11 cellular contexts compared by ENCODE assay signal in the genomic region with DNA sequence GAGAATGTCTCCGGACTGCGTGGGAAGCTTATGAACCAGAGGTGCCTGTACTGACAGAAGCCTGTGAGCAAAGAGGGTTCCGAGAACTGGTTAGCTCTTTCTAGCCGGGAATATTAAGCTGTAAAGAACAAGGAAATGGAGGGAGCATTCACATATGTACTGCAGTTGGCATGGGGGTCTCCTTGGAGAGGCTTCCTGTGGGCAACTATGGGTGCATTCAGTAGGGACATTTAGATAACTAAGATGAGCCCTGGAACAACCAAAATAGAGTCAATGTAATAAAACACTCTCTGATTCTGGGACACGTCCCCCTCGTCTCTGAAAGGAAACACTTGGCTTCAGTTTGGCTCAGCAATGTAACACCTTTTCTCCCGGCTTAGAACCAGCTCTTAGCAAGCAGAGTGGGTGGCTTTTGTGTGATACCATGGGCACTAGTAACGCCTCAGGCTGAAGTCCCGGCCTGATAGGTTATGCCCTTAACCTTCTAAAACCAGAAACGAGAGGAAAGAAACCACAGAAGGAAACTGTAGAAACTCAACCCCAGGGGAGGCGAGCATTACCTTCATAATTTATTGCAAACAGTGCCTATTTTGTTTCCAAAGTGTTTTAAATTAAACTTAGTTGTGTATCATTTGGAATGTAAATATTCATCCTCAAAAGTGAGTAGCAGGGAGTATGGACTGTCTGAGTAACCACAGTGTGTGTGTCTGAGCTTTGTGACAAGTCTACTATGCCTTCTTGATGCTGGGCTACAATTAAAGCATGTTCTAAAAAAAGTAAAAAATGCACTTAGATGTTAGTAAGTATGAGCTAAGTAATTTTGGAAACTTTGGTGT. TPM values are rescaled to one million over a fixed set of nuclear protein-coding genes. Genes with fewer than 3 reads are reported as not detected.
DNase-seq lines count a peak whose midpoint lies in the region; ATAC-seq, FAIRE-seq and TF ChIP-seq lines count a peak whose summit lies in the region.
"Had no signal": no experiment of that assay in that cellular context is flagged by ENCODE, and none has a peak within 500 bp of the region (broad histone marks: within the 10 kb centered on the region; RNA-seq: fewer than 3 reads in every experiment).

No MANE protein-coding gene starts in this region.

- 79 to 82% methylated on average over 11 of the region's 11 CpGs for WGBS in esophagus, 2 donors

- H3K4me1 ChIP-seq in esophagus (ENCODE audit: control insufficient read depth in 2 of 2, insufficient read depth in 2 of 2, low read length in 1 of 2), result no peaks in the 10 kb centered on the region

- peak overlapping the region; percentile 86 for H3K4me3 Mint-ChIP-seq in T-helper 17 cell

- no peaks in the 10 kb centered on the region for H3K27me3 ChIP-seq in esophagus (ENCODE audit: control insufficient read depth in 1 of 2, insufficient read depth in 2 of 2, low read length in 2 of 2)

- H3K9me3 ChIP-seq in T-helper 17 cell (ENCODE audit: control insufficient read depth, low read length, poor library complexity, severe bottlenecking), result no peaks in the 10 kb centered on the region
- no peaks in the 10 kb centered on the region for H3K9me3 ChIP-seq in esophagus (ENCODE audit: control insufficient read depth in 2 of 2, insufficient read depth in 1 of 2, low read depth in 1 of 2, low read length in 1 of 2)

- H3K27ac Mint-ChIP-seq in T-helper 17 cell, result peak overlapping the region; percentile 100

- no peak for TF ChIP-seq POLR2A in H54 (IDR thresholded peaks at IDR 0.05; ENCODE audit: low read depth, low read length)

- H3K36me3 ChIP-seq in esophagus (ENCODE audit: control insufficient read depth in 2 of 2, insufficient read depth in 2 of 2, low read length in 1 of 2), result no peaks in the 10 kb centered on the region

- FAIRE-seq in H54 (lab: Jason Lieb, UNC), result no peak
- FAIRE-seq: G401.6, H1 had no signal

- H3K4me3 ChIP-seq in esophagus (ENCODE audit: low read depth in 1 of 2, low read length in 2 of 2), result no peak overlapping the region

- DNase-seq in T-helper 17 cell, result peak in 1 of 3 donors; percentile 17
- DNase-seq in stimulated activated CD4-positive, alpha-beta T cell treated with anti-CD3 and anti-CD28 coated beads, TNF-alpha, amount 100 ng/mL, for 24 hours (ENCODE audit: low read depth in 3 of 3), result peak in 2 of 3 experiments; percentile 17 to 46
- DNase-seq in H54 (ENCODE audit: insufficient read length, low spot score), result no peak
- no peak for DNase-seq in HK-2 (ENCODE audit: unreplicated experiment)
- no peak for DNase-seq in inferior parietal cortex (ENCODE audit: extremely low spot score)
- no peak for DNase-seq in DMS53 treated with DMSO at 0.1 percent for 48 hours (lab: John Stamatoyannopoulos, UW; ENCODE audit: unreplicated experiment)
- DNase-seq: SIG-M5 had no signal

- ATAC-seq in GM19452 (IDR thresholded peaks at IDR 0.05; ENCODE audit: unreplicated experiment), result peak; percentile 54
- peak; percentile 36 for ATAC-seq in T-helper 17 cell

- H3K36me3 Mint-ChIP-seq in T-helper 17 cell (ENCODE audit: low read depth), result no peaks in the 10 kb centered on the region

- H3K27me3 Mint-ChIP-seq in T-helper 17 cell, result no peaks in the 10 kb centered on the region

- H3K27ac ChIP-seq in esophagus (ENCODE audit: low read depth in 2 of 2, low read length in 1 of 2), result peak overlapping the region; percentile 12 to 26

- H3K4me1 Mint-ChIP-seq in T-helper 17 cell, result peaks cover 44% of the 10 kb centered on the region

RNA-seq across cellular contexts. Expression of a gene that starts 48.9 kb away (rescaled TPM):
- total RNA-seq in T-helper 17 cell, result 10 to 100 TPM; 75.8 to 84.8 TPM
- 10 to 100 TPM in 1 of 2 donors, 1 to 10 TPM in 1; 6.2 to 10.9 TPM for polyA plus RNA-seq in esophagus

Comparison
In these comparisons a context has a peak if more than half of its experiments do, and no peak if none do; other contexts are left out.
1. DNase-seq: peak in stimulated activated CD4-positive, alpha-beta T cell treated with anti-CD3 and anti-CD28 coated beads, TNF-alpha, amount 100 ng/mL, for 24 hours (2 of 3); none in H54 (single experiment), HK-2 (single experiment), inferior parietal cortex (single experiment) and DMS53 treated with DMSO at 0.1 percent for 48 hours (single experiment).